ENCODE assay signal across 8 cellular contexts in genomic region chr11:93849751-93850584, GRCh38. TPM values are rescaled to one million over a fixed set of nuclear protein-coding genes. Genes with fewer than 3 reads are reported as not detected.
DNase-seq lines count a peak whose midpoint lies in the region; ATAC-seq and TF ChIP-seq lines count a peak whose summit lies in the region.

No MANE protein-coding gene starts in this region.

- no peak for TF ChIP-seq POLR2A in prostate gland (IDR thresholded peaks at IDR 0.05)

- H3K27ac Mint-ChIP-seq in mesothelial cell of epicardium, result no peak overlapping the region

- no peak overlapping the region for H3K4me3 Mint-ChIP-seq in mesothelial cell of epicardium

- H3K4me3 ChIP-seq in fibroblast of villous mesenchyme (ENCODE audit: low read depth, low read length) (peak overlapping the region; percentile 32), prostate gland (peak overlapping the region; percentile 31 to 37)

- WGBS in prostate gland, result 10% methylated on average over 66 of the region's 66 CpGs

- intact Hi-C loops in prostate gland (cut with DNase I), result no loop called here

- H3K27ac ChIP-seq in prostate gland, result peak overlapping the region in 1 of 2 donors; percentile 42

- H3K9me3 Mint-ChIP-seq in mesothelial cell of epicardium, result peaks cover 10% of the 10 kb centered on the region

- H3K27me3 Mint-ChIP-seq in mesothelial cell of epicardium (ENCODE audit: low read depth), result no peaks in the 10 kb centered on the region

- no peak for ATAC-seq in GM19328 (IDR thresholded peaks at IDR 0.05; ENCODE audit: unreplicated experiment)

- H3K4me1 ChIP-seq in ES-I3 (ENCODE audit: insufficient read depth, low read length) (no peaks in the 10 kb centered on the region), prostate gland (replicated peaks) (no peaks in the 10 kb centered on the region)

- peak overlapping the region; percentile 42; the same call in 1 of the 2 replicates for H3K9ac ChIP-seq in ES-I3 (ENCODE audit: low read depth, low read length)

- no peaks in the 10 kb centered on the region for H3K4me1 Mint-ChIP-seq in mesothelial cell of epicardium

- peak; percentile 15 for DNase-seq in RPMI7951 (ENCODE audit: low read depth)
- DNase-seq in fibroblast of villous mesenchyme (ENCODE audit: low read depth), result peak; percentile 13
- DNase-seq in prostate gland (ENCODE audit: low spot score), result no peak
- no peak for DNase-seq in D341Med (ENCODE audit: low spot score)
- DNase-seq in NCI-H2029 (lab: John Stamatoyannopoulos, UW), result no peak
- no peak for DNase-seq in mesothelial cell of epicardium (ENCODE audit: low spot score in 2 of 2, unreplicated experiment in 2 of 2)

- TF ChIP-seq CTCF in fibroblast of villous mesenchyme (IDR thresholded peaks at IDR 0.05; ENCODE audit: insufficient read depth, low read depth, low read length), result no peak
- no peak for TF ChIP-seq CTCF in prostate gland (IDR thresholded peaks at IDR 0.05)
- TF ChIP-seq CTCF in mesothelial cell of epicardium (IDR thresholded peaks at IDR 0.05; ENCODE audit: unreplicated experiment), result no peak

- no peaks in the 10 kb centered on the region for H3K36me3 Mint-ChIP-seq in mesothelial cell of epicardium

- no peaks in the 10 kb centered on the region for H3K27me3 ChIP-seq in prostate gland (replicated peaks; ENCODE audit: insufficient read depth)

- H3K36me3 ChIP-seq in ES-I3 (ENCODE audit: insufficient read depth, low read length), result no peaks in the 10 kb centered on the region
- H3K36me3 ChIP-seq in prostate gland, result no peaks in the 10 kb centered on the region

- H3K9me3 ChIP-seq in ES-I3 (ENCODE audit: control insufficient read depth, insufficient read depth, low read length) (no peaks in the 10 kb centered on the region), prostate gland (no peaks in the 10 kb centered on the region)

RNA-seq across cellular contexts. Expression of gene VSTM5, which starts 0.5 kb away (rescaled TPM):
- not detected in 2 replicates for total RNA-seq in RPMI7951 (2014; rRNA removed; shearing (Covaris generic))
- total RNA-seq in fibroblast of villous mesenchyme (0.86 and 0.97 TPM in 2 replicates), prostate gland (under 1 TPM; 0.74 to 0.77 TPM), mesothelial cell of epicardium (not detected in 3 replicates)

Comparison
In these comparisons a context has a peak if more than half of its experiments do, and no peak if none do; other contexts are left out.
1. DNase-seq: peak in RPMI7951 (single experiment) and fibroblast of villous mesenchyme (single experiment); none in prostate gland (single experiment), D341Med (single experiment), NCI-H2029 (single experiment) and mesothelial cell of epicardium (0 of 2).